Comparison of ENCODE assay signal across 16 cellular contexts in the genomic region with DNA sequence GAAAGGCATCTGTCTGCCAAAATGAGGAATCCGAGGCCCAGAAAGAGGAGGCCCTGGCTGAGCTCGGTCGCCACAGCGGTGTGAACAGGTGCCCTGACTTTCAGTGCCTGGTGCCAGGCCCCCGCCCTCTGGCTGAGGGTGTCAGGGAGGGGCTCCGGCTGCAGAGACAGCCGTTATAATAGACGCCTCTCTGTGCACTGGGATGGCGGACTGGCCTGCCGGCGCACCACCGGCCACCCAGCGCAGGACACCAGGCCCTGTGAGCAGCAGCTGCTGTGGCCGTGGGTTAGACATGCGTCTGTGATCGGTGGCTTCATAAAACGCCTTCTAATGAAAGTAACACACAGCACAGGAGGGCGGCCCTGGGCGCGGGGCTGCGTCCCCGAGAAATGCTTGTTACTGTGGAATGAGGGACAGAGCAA. TPM values are rescaled to one million over a fixed set of nuclear protein-coding genes. Genes with fewer than 3 reads are reported as not detected.
"Had no signal": no experiment of that assay in that cellular context is flagged by ENCODE, and none has a peak within 500 bp of the region (broad histone marks: within the 10 kb centered on the region; RNA-seq: fewer than 3 reads in every experiment).

No MANE protein-coding gene starts in this region.

- H3K9me3 ChIP-seq: body of pancreas, esophagus muscularis mucosa, SJSA1, upper lobe of left lung had no signal

- H3K27ac ChIP-seq: SJSA1, upper lobe of left lung had no signal

- H3K36me3 ChIP-seq: esophagus muscularis mucosa, SJSA1, upper lobe of left lung had no signal

- H3K36me3 Mint-ChIP-seq: memory B cell; stimulated activated memory B cell treated with anti-CD40 and anti-IgM and Interleukin-4, amounts not matched to agents 10 μg/mL and 1 μg/mL and 100 μg/mL, for 72 hours had no signal

- H3K4me1 ChIP-seq: SJSA1, upper lobe of left lung had no signal

- H3K4me1 Mint-ChIP-seq: nephron progenitor cell had no signal

- H3K4me3 ChIP-seq: body of pancreas, esophagus muscularis mucosa, SJSA1, upper lobe of left lung had no signal

- DNase-seq: activated CD4-positive, alpha-beta memory T cell treated with anti-CD3 and anti-CD28 coated beads, Interleukin-2, amount 10 ng/mL, durations not matched to agents 7 days and 5 days; activated naive CD4-positive, alpha-beta T cell treated with anti-CD3 and anti-CD28 coated beads, Interleukin-2, amount 50 U/mL, for 16 hours; activated T-cell treated with anti-CD3 and anti-CD28 coated beads, Interleukin-2, amount 50 U/mL, for 72 hours; body of pancreas; nephron progenitor cell; stimulated activated CD4-positive, alpha-beta T cell treated with anti-CD3 and anti-CD28 coated beads, Interleukin-1b, Interleukin-23, amount 100 ng/mL, for 48 hours had no signal

- H3K27me3 Mint-ChIP-seq: activated CD4-positive, alpha-beta memory T cell treated with anti-CD3 and anti-CD28 coated beads, Interleukin-2, amount 10 ng/mL, durations not matched to agents 7 days and 5 days; stimulated activated memory B cell treated with anti-CD40 and anti-IgM and Interleukin-4, amounts not matched to agents 10 μg/mL and 1 μg/mL and 100 μg/mL, for 72 hours had no signal

- ATAC-seq: activated T-cell treated with anti-CD3 and anti-CD28 coated beads, Interleukin-2, amount 50 U/mL, for 72 hours; body of pancreas; left lobe of liver had no signal

- H3K27ac Mint-ChIP-seq: activated CD4-positive, alpha-beta memory T cell treated with anti-CD3 and anti-CD28 coated beads, Interleukin-2, amount 10 ng/mL, durations not matched to agents 7 days and 5 days; activated T-cell treated with anti-CD3 and anti-CD28 coated beads, Interleukin-2, amount 50 U/mL, for 72 hours; memory B cell; nephron progenitor cell; stimulated activated memory B cell treated with anti-CD40 and anti-IgM and Interleukin-4, amounts not matched to agents 10 μg/mL and 1 μg/mL and 100 μg/mL, for 72 hours had no signal

- H3K9me3 Mint-ChIP-seq: activated CD4-positive, alpha-beta memory T cell treated with anti-CD3 and anti-CD28 coated beads, Interleukin-2, amount 10 ng/mL, durations not matched to agents 7 days and 5 days; activated T-cell treated with anti-CD3 and anti-CD28 coated beads, Interleukin-2, amount 50 U/mL, for 72 hours; memory B cell; stimulated activated memory B cell treated with anti-CD40 and anti-IgM and Interleukin-4, amounts not matched to agents 10 μg/mL and 1 μg/mL and 100 μg/mL, for 72 hours had no signal

- H3K27me3 ChIP-seq: body of pancreas, SJSA1 had no signal

- H3K4me3 Mint-ChIP-seq: activated CD4-positive, alpha-beta memory T cell treated with anti-CD3 and anti-CD28 coated beads, Interleukin-2, amount 10 ng/mL, durations not matched to agents 7 days and 5 days; activated T-cell treated with anti-CD3 and anti-CD28 coated beads, Interleukin-2, amount 50 U/mL, for 72 hours; memory B cell; nephron progenitor cell; stimulated activated memory B cell treated with anti-CD40 and anti-IgM and Interleukin-4, amounts not matched to agents 10 μg/mL and 1 μg/mL and 100 μg/mL, for 72 hours had no signal

RNA-seq across cellular contexts. Expression of gene ACTRT2, which starts 51.4 kb away (rescaled TPM):
- total RNA-seq: activated CD4-positive, alpha-beta memory T cell treated with anti-CD3 and anti-CD28 coated beads, Interleukin-2, amount 10 ng/mL, durations not matched to agents 7 days and 5 days; activated T-cell treated with anti-CD3 and anti-CD28 coated beads, Interleukin-2, amount 50 U/mL, for 72 hours; body of pancreas; dermis microvascular lymphatic vessel endothelial cell; esophagus muscularis mucosa; fibroblast of villous mesenchyme; left lobe of liver; osteocyte; SJSA1; subcutaneous adipose tissue; upper lobe of left lung had no signal
